1 cellular context compared by ENCODE assay signal in genomic region chr4:3452376-3452775, GRCh38.
TF ChIP-seq lines count a peak whose summit lies in the region.

No MANE protein-coding gene starts in this region.

TF ChIP-seq in IMR-90, 13 proteins besides CTCF, POLR2A, EP300 and RAD21 (continued from another document):
- TF ChIP-seq USF2 (IDR thresholded peaks at IDR 0.05; ENCODE audit: low read depth, low read length) (no peak), BHLHE40 (IDR thresholded peaks at IDR 0.05; ENCODE audit: low read depth, low read length) (no peak), ELK1 (IDR thresholded peaks at IDR 0.05; ENCODE audit: borderline replicate concordance, low read depth, low read length) (no peak), FOS (IDR thresholded peaks at IDR 0.05; ENCODE audit: low read depth, low read length) (no peak), SMC3 (IDR thresholded peaks at IDR 0.05; ENCODE audit: low read depth, low read length) (no peak)
